ENCODE assay signal across 8 cellular contexts in genomic region chr20:36098364-36098763, GRCh38.
DNase-seq lines count a peak whose midpoint lies in the region; ATAC-seq and TF ChIP-seq lines count a peak whose summit lies in the region.

No MANE protein-coding gene starts in this region.

- H3K9ac ChIP-seq in OCI-LY3 (ENCODE audit: low read length) (peak overlapping the region; percentile 57), subcutaneous abdominal adipose tissue (ENCODE audit: low read length in 5 of 5) (peak overlapping the region in 1 of 5 donors; percentile 79)

- peak; percentile 89 for DNase-seq in fibroblast of pulmonary artery (ENCODE audit: low read depth)
- no peak for DNase-seq in effector memory CD4-positive, alpha-beta T cell
- no peak for DNase-seq in HAP-1 (ENCODE audit: low spot score in 2 of 2)
- no peak for DNase-seq in D341Med (ENCODE audit: low spot score)

- H3K36me3 ChIP-seq in OCI-LY3 (replicated peaks; ENCODE audit: low read depth, low read length) (no peaks in the 10 kb centered on the region), subcutaneous abdominal adipose tissue (ENCODE audit: control insufficient read depth in 5 of 5, insufficient read depth in 5 of 5, low read length in 5 of 5) (no peaks in the 10 kb centered on the region), HAP-1 (replicated peaks) (no peaks in the 10 kb centered on the region)
- H3K36me3 ChIP-seq in effector memory CD4-positive, alpha-beta T cell (ENCODE audit: control insufficient read depth, insufficient read depth, low read length) = no peaks in the 10 kb centered on the region

- no peaks in the 10 kb centered on the region for H3K79me2 ChIP-seq in OCI-LY3 (ENCODE audit: low read length)

- H3K27ac ChIP-seq in OCI-LY3 (ENCODE audit: low read length) = peak overlapping the region; percentile 86
- peak overlapping the region; percentile 94 for H3K27ac ChIP-seq in subcutaneous abdominal adipose tissue (ENCODE audit: low read depth, low read length)
- no peak overlapping the region for H3K27ac ChIP-seq in effector memory CD4-positive, alpha-beta T cell (ENCODE audit: insufficient read depth, low read length, poor library complexity, severe bottlenecking)

- peak overlapping the region; percentile 66 for H3K4me2 ChIP-seq in OCI-LY3 (ENCODE audit: low read length)

- no peaks in the 10 kb centered on the region for H4K20me1 ChIP-seq in OCI-LY3 (ENCODE audit: insufficient read depth, low read length)

- H2AFZ ChIP-seq in OCI-LY3 (ENCODE audit: low read depth, low read length) = no peak overlapping the region

- 0 out of 2 replicates have a peak, but pooled peaks cover 3% of the 10 kb centered on the region for H3K27me3 ChIP-seq in OCI-LY3 (ENCODE audit: low read depth, low read length)
- no peaks in the 10 kb centered on the region for H3K27me3 ChIP-seq in subcutaneous abdominal adipose tissue (ENCODE audit: control insufficient read depth in 5 of 5, insufficient read depth in 4 of 5, low read length in 5 of 5)
- peaks cover 4% of the 10 kb centered on the region for H3K27me3 ChIP-seq in effector memory CD4-positive, alpha-beta T cell (replicated peaks; ENCODE audit: control insufficient read depth, insufficient read depth, low read length, poor library complexity, severe bottlenecking)
- H3K27me3 ChIP-seq in HAP-1 (ENCODE audit: low read depth) = no peaks in the 10 kb centered on the region; the same call in 1 of the 2 replicates

- ATAC-seq in GM21619 (IDR thresholded peaks at IDR 0.05; ENCODE audit: unreplicated experiment) (peak; percentile 70), HG03460 (IDR thresholded peaks at IDR 0.05; ENCODE audit: unreplicated experiment) (no peak)

- H3K4me3 ChIP-seq in OCI-LY3 (ENCODE audit: low read length) (peak overlapping the region; percentile 17; the same call in 1 of the 2 replicates), fibroblast of pulmonary artery (replicated peaks; ENCODE audit: low read depth, low read length) (no peak overlapping the region), subcutaneous abdominal adipose tissue (ENCODE audit: low read depth in 1 of 5, low read length in 5 of 5) (peak overlapping the region in 2 of 5 donors; percentile 6 to 8), HAP-1 (no peak overlapping the region)
- no peak overlapping the region for H3K4me3 ChIP-seq in effector memory CD4-positive, alpha-beta T cell (ENCODE audit: insufficient read depth, low read depth, low read length, poor library complexity, severe bottlenecking)

- no peaks in the 10 kb centered on the region for H3K9me3 ChIP-seq in OCI-LY3 (ENCODE audit: insufficient read depth, low read length)
- no peaks in the 10 kb centered on the region for H3K9me3 ChIP-seq in subcutaneous abdominal adipose tissue (ENCODE audit: control insufficient read depth in 5 of 5, low read length in 5 of 5)
- no peaks in the 10 kb centered on the region for H3K9me3 ChIP-seq in effector memory CD4-positive, alpha-beta T cell (ENCODE audit: control insufficient read depth, low read length)
- H3K9me3 ChIP-seq in HAP-1 = no peaks in the 10 kb centered on the region

- in situ Hi-C loops in HAP-1 (cut with MboI; ENCODE audit: low sequenced_read_pairs) = no loop called here

- TF ChIP-seq CTCF in OCI-LY3 (IDR thresholded peaks at IDR 0.05; ENCODE audit: low read depth, low read length) (no peak), fibroblast of pulmonary artery (IDR thresholded peaks at IDR 0.05; ENCODE audit: low read length, missing control alignments) (no peak)

- peaks cover 73% of the 10 kb centered on the region for H3K4me1 ChIP-seq in OCI-LY3 (ENCODE audit: low read length)
- H3K4me1 ChIP-seq in subcutaneous abdominal adipose tissue (ENCODE audit: control insufficient read depth in 5 of 5, insufficient read depth in 5 of 5, low read length in 5 of 5) = peaks cover 17 to 95% (median 74%) of the 10 kb centered on the region in 5 donors
- peaks cover 2% of the 10 kb centered on the region for H3K4me1 ChIP-seq in effector memory CD4-positive, alpha-beta T cell (ENCODE audit: control insufficient read depth, insufficient read depth, low read length, poor library complexity, severe bottlenecking)
- peaks cover 16% of the 10 kb centered on the region for H3K4me1 ChIP-seq in HAP-1
